In genomic region chr3:152737021-152737908, GRCh38 we compare ENCODE assay signal across 1 cellular context.
TF ChIP-seq lines count a peak whose summit lies in the region.

No MANE protein-coding gene starts in this region.

TF ChIP-seq in WTC11, 78 proteins besides CTCF, POLR2A, EP300 and RAD21 (continued from another document):
- TF ChIP-seq AFF4 (CRISPR knock-in tag; IDR thresholded peaks at IDR 0.05; ENCODE audit: borderline replicate concordance) (no peak), ZNF121 (CRISPR knock-in tag; IDR thresholded peaks at IDR 0.05) (no peak), NFYB (CRISPR knock-in tag; conservative IDR thresholded peaks at IDR 0.05; ENCODE audit: low read depth) (no peak), NR1H2 (CRISPR knock-in tag; IDR thresholded peaks at IDR 0.05) (no peak), ZBTB43 (CRISPR knock-in tag; IDR thresholded peaks at IDR 0.05) (no peak), ZNF423 (CRISPR knock-in tag; IDR thresholded peaks at IDR 0.05) (no peak)
- TF ChIP-seq, protein P1, sequence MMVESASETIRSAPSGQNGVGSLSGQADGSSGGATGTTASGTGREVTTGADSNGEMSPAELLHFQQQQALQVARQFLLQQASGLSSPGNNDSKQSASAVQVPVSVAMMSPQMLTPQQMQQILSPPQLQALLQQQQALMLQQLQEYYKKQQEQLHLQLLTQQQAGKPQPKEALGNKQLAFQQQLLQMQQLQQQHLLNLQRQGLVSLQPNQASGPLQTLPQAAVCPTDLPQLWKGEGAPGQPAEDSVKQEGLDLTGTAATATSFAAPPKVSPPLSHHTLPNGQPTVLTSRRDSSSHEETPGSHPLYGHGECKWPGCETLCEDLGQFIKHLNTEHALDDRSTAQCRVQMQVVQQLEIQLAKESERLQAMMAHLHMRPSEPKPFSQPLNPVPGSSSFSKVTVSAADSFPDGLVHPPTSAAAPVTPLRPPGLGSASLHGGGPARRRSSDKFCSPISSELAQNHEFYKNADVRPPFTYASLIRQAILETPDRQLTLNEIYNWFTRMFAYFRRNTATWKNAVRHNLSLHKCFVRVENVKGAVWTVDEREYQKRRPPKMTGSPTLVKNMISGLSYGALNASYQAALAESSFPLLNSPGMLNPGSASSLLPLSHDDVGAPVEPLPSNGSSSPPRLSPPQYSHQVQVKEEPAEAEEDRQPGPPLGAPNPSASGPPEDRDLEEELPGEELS (CRISPR knock-in tag; IDR thresholded peaks at IDR 0.05), result no peak
